In genomic region chr18:63302647-63303405, GRCh38 we compare ENCODE assay signal across 18 cellular contexts. TPM values are rescaled to one million over a fixed set of nuclear protein-coding genes. Genes with fewer than 3 reads are reported as not detected.
A peak's percentile ranks its signal among the peaks of the same experiment; 100 is the strongest.
DNase-seq lines count a peak whose midpoint lies in the region; ATAC-seq lines count a peak whose summit lies in the region.
"Had no signal": no experiment of that assay in that cellular context is flagged by ENCODE, and none has a peak within 500 bp of the region (broad histone marks: within the 10 kb centered on the region; RNA-seq: fewer than 3 reads in every experiment).

No MANE protein-coding gene starts in this region.

- peak overlapping the region; percentile 52 to 96 (median 90) for H3K27ac Mint-ChIP-seq in CD8-positive, alpha-beta memory T cell
- H3K27ac Mint-ChIP-seq in activated T-helper 2 cell treated with anti-CD3 and anti-CD28 coated beads, Interferon-gamma antibody, Interleukin-2, Interleukin-4, amounts not matched to agents 10 μg/mL and 5 μg/mL and 100 μg/mL, durations not matched to agents 14 hours and 24 hours and 36 hours: peak overlapping the region; percentile 92
- H3K27ac Mint-ChIP-seq in naive thymus-derived CD8-positive, alpha-beta T cell: peak overlapping the region; percentile 24 to 96 (median 77)
- H3K27ac Mint-ChIP-seq: HFFc6 had no signal

- ATAC-seq in naive thymus-derived CD8-positive, alpha-beta T cell: peak in 1 of 2 donors; percentile 33
- no peak for ATAC-seq in HG02678 (IDR thresholded peaks at IDR 0.05; ENCODE audit: unreplicated experiment)
- ATAC-seq: mucosa of descending colon had no signal

- H3K4me3 ChIP-seq in BLaER1: no peak overlapping the region
- H3K4me3 ChIP-seq in CD8-positive, alpha-beta memory T cell (ENCODE audit: low read length): peak overlapping the region; percentile 4
- H3K4me3 ChIP-seq: mucosa of descending colon, SJSA1 had no signal

- peaks cover 7% of the 10 kb centered on the region; the same call in 1 of the 2 replicates for H3K9me3 ChIP-seq in BLaER1
- H3K9me3 ChIP-seq in CD8-positive, alpha-beta memory T cell (ENCODE audit: low read length): no peaks in the 10 kb centered on the region
- H3K9me3 ChIP-seq: mucosa of descending colon, SJSA1 had no signal

- peaks cover 0 to 31% (median 3%) of the 10 kb centered on the region in 3 donors for H3K36me3 Mint-ChIP-seq in CD8-positive, alpha-beta memory T cell
- peaks cover 83% of the 10 kb centered on the region for H3K36me3 Mint-ChIP-seq in activated T-helper 2 cell treated with anti-CD3 and anti-CD28 coated beads, Interferon-gamma antibody, Interleukin-2, Interleukin-4, amounts not matched to agents 10 μg/mL and 5 μg/mL and 100 μg/mL, durations not matched to agents 14 hours and 24 hours and 36 hours (ENCODE audit: low read depth)
- peaks cover 0 to 58% (median 13%) of the 10 kb centered on the region in 3 donors for H3K36me3 Mint-ChIP-seq in naive thymus-derived CD8-positive, alpha-beta T cell

- H3K4me1 ChIP-seq in BLaER1: peaks cover 67% of the 10 kb centered on the region
- peaks cover 74% of the 10 kb centered on the region for H3K4me1 ChIP-seq in CD8-positive, alpha-beta memory T cell (ENCODE audit: insufficient read depth, low read length)

- no peaks in the 10 kb centered on the region for H3K27me3 ChIP-seq in BLaER1
- no peaks in the 10 kb centered on the region for H3K27me3 ChIP-seq in CD8-positive, alpha-beta memory T cell (ENCODE audit: insufficient read depth, low read length, poor library complexity, severe bottlenecking)
- H3K27me3 ChIP-seq: SJSA1 had no signal

- CTCF ChIA-PET in CD8-positive, alpha-beta memory T cell (lab: Charles Lee): interaction anchor here (1.5 to 5.6 kb wide), 4 partner anchors 9 to 148 kb away, joined by 4 to 58 read pairs (median 5); partner anchors contain the start of gene BCL2

- peaks cover 81 to 98% (median 94%) of the 10 kb centered on the region in 3 donors for H3K4me1 Mint-ChIP-seq in CD8-positive, alpha-beta memory T cell
- peaks cover 90% of the 10 kb centered on the region for H3K4me1 Mint-ChIP-seq in activated T-helper 2 cell treated with anti-CD3 and anti-CD28 coated beads, Interferon-gamma antibody, Interleukin-2, Interleukin-4, amounts not matched to agents 10 μg/mL and 5 μg/mL and 100 μg/mL, durations not matched to agents 14 hours and 24 hours and 36 hours (ENCODE audit: low read depth)
- peaks cover 50 to 94% (median 91%) of the 10 kb centered on the region in 4 donors for H3K4me1 Mint-ChIP-seq in naive thymus-derived CD8-positive, alpha-beta T cell

- H3K27me3 Mint-ChIP-seq in CD8-positive, alpha-beta memory T cell: no peaks in the 10 kb centered on the region
- no peaks in the 10 kb centered on the region for H3K27me3 Mint-ChIP-seq in activated T-helper 2 cell treated with anti-CD3 and anti-CD28 coated beads, Interferon-gamma antibody, Interleukin-2, Interleukin-4, amounts not matched to agents 10 μg/mL and 5 μg/mL and 100 μg/mL, durations not matched to agents 14 hours and 24 hours and 36 hours (ENCODE audit: low read depth)
- H3K27me3 Mint-ChIP-seq in naive thymus-derived CD8-positive, alpha-beta T cell: no peaks in the 10 kb centered on the region
- H3K27me3 Mint-ChIP-seq: dendritic cell treated with granulocyte-macrophage colony-stimulating factor and Interleukin-4, amounts not matched to agents 40 ng/mL and 50 ng/mL, for 4 days had no signal

- POLR2A ChIA-PET in CD8-positive, alpha-beta memory T cell (lab: Charles Lee): interaction anchor here (0.5 to 1.8 kb wide), 3 partner anchors 12 to 92 kb away, joined by 3 to 9 read pairs (median 3); partner anchors contain the start of gene BCL2
- POLR2A ChIA-PET in naive thymus-derived CD8-positive, alpha-beta T cell (lab: Charles Lee): interaction anchor here (0.7 to 5.5 kb wide), 4 partner anchors 10 to 34 kb away, joined by 3 to 42 read pairs (median 16); partner anchors contain the start of gene BCL2

- H4K20me1 ChIP-seq in BLaER1: peaks cover 100% of the 10 kb centered on the region

- no peak for DNase-seq in CD8-positive, alpha-beta memory T cell
- no peak for DNase-seq in activated T-helper 2 cell treated with anti-CD3 and anti-CD28 coated beads, Interferon-gamma antibody, Interleukin-2, Interleukin-4, amounts not matched to agents 10 μg/mL and 5 μg/mL and 100 μg/mL, durations not matched to agents 14 hours and 24 hours and 36 hours (ENCODE audit: low spot score)
- no peak for DNase-seq in naive thymus-derived CD8-positive, alpha-beta T cell
- DNase-seq in ecto neural progenitor cell (ENCODE audit: low spot score) (no peak), GM03348 (ENCODE audit: low spot score) (no peak), T1000 (lab: John Stamatoyannopoulos, UW) (no peak)
- DNase-seq: activated CD4-positive, CD25-positive, alpha-beta regulatory T cell; GDM1; HFFc6; mucosa of descending colon; NCI-H1048; NCI-H524 treated with DMSO at 0.1 percent for 48 hours; retina had no signal

- no peak overlapping the region for H3K9ac ChIP-seq in BLaER1

- no peak overlapping the region for H3K27ac ChIP-seq in BLaER1
- H3K27ac ChIP-seq in CD8-positive, alpha-beta memory T cell (ENCODE audit: low read depth, low read length): no peak overlapping the region
- H3K27ac ChIP-seq: C4-2B, SJSA1 had no signal

- intact Hi-C loops in activated T-helper 2 cell treated with anti-CD3 and anti-CD28 coated beads, Interferon-gamma antibody, Interleukin-2, Interleukin-4, amounts not matched to agents 10 μg/mL and 5 μg/mL and 100 μg/mL, durations not matched to agents 14 hours and 24 hours and 36 hours (cut with micrococcal nuclease): loop anchor here (1.0 kb wide), 1 partner anchor 103 kb away; no protein-coding TSS in a partner anchor

- H3K9me3 Mint-ChIP-seq in CD8-positive, alpha-beta memory T cell: no peaks in the 10 kb centered on the region
- no peaks in the 10 kb centered on the region for H3K9me3 Mint-ChIP-seq in activated T-helper 2 cell treated with anti-CD3 and anti-CD28 coated beads, Interferon-gamma antibody, Interleukin-2, Interleukin-4, amounts not matched to agents 10 μg/mL and 5 μg/mL and 100 μg/mL, durations not matched to agents 14 hours and 24 hours and 36 hours
- H3K9me3 Mint-ChIP-seq in naive thymus-derived CD8-positive, alpha-beta T cell: no peaks in the 10 kb centered on the region
- H3K9me3 Mint-ChIP-seq: dendritic cell treated with granulocyte-macrophage colony-stimulating factor and Interleukin-4, amounts not matched to agents 40 ng/mL and 50 ng/mL, for 4 days; HFFc6 had no signal

- peak overlapping the region; percentile 9 to 87 (median 76) for H3K4me3 Mint-ChIP-seq in CD8-positive, alpha-beta memory T cell
- H3K4me3 Mint-ChIP-seq in activated T-helper 2 cell treated with anti-CD3 and anti-CD28 coated beads, Interferon-gamma antibody, Interleukin-2, Interleukin-4, amounts not matched to agents 10 μg/mL and 5 μg/mL and 100 μg/mL, durations not matched to agents 14 hours and 24 hours and 36 hours (ENCODE audit: low read depth): peak overlapping the region; percentile 68
- peak overlapping the region in 9 of 10 donors; percentile 4 to 67 (median 61) for H3K4me3 Mint-ChIP-seq in naive thymus-derived CD8-positive, alpha-beta T cell
- H3K4me3 Mint-ChIP-seq: dendritic cell treated with granulocyte-macrophage colony-stimulating factor and Interleukin-4, amounts not matched to agents 40 ng/mL and 50 ng/mL, for 4 days; HFFc6 had no signal

- peak overlapping the region; percentile 48 for H3K4me2 ChIP-seq in BLaER1

- H3K36me3 ChIP-seq in BLaER1: peaks cover 75% of the 10 kb centered on the region
- no peaks in the 10 kb centered on the region for H3K36me3 ChIP-seq in CD8-positive, alpha-beta memory T cell (ENCODE audit: insufficient read depth, low read length)
- H3K36me3 ChIP-seq: SJSA1 had no signal

RNA-seq across cellular contexts. Expression of gene BCL2, which starts 16.7 kb away (rescaled TPM):
- 10 to 100 TPM; 58.9 to 60.5 TPM for total RNA-seq in CD8-positive, alpha-beta memory T cell
- polyA plus RNA-seq in CD8-positive, alpha-beta memory T cell: 29.8 TPM
- total RNA-seq in activated T-helper 2 cell treated with anti-CD3 and anti-CD28 coated beads, Interferon-gamma antibody, Interleukin-2, Interleukin-4, amounts not matched to agents 10 μg/mL and 5 μg/mL and 100 μg/mL, durations not matched to agents 14 hours and 24 hours and 36 hours: 76.1 and 79.0 TPM in 2 replicates
- total RNA-seq in naive thymus-derived CD8-positive, alpha-beta T cell: 10 to 100 TPM; 32.9 to 33.1 TPM
- polyA plus RNA-seq in naive thymus-derived CD8-positive, alpha-beta T cell: 10 to 100 TPM; 24.3 to 40.2 (median 31.3) TPM
